Comparison of ENCODE assay signal across 8 cellular contexts in the genomic region with DNA sequence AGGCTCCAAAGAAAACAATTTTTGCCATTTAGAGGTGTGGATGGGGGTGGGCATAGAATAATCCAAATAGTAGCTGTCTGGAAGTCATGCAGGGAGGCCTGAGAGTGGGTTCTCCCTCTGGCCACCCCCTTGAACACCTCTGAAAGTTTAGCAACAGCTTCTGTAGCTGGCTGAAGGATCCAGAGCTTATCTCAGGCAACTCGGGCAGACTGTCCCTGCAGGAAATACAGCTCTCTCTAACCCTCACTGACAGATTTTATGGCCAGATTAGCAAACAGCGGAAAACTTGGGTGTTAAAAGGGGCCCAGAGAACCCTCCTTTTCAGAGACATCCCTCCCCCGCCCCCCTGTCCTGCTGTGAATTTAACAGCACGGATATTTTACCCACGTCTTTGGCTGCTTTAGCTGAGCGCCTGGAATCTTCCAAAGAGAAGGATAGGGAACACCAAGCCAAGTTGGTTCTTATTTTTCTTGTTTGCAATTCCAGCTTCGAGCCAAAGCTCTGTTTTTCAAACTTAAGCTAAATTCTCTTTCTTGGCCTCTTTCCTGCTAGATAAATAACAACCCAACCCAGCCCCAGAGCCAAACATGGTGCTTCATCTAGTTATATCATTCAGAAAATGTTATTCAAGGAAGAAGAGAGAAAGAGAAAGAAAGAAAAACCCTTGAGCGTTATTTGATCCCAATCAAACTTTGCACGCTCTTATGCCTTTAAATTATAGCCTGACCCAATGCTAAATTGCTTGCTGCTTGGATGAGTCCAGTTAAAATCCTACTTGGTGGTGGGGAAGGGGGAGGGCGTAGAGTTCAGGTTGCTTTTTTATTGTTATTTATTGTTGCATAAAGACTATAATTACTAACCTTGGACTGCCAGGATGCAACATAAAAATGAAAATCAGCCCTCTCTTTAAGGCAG. TPM values are rescaled to one million over a fixed set of nuclear protein-coding genes. Genes with fewer than 3 reads are reported as not detected.
DNase-seq lines count a peak whose midpoint lies in the region; ATAC-seq, FAIRE-seq and TF ChIP-seq lines count a peak whose summit lies in the region.

No MANE protein-coding gene starts in this region.

- H3K27ac Mint-ChIP-seq in endodermal cell = no peak overlapping the region

- no peaks in the 10 kb centered on the region for H3K9me3 Mint-ChIP-seq in endodermal cell

- H3K27ac ChIP-seq in endodermal cell (ENCODE audit: low read depth, low read length) = peak overlapping the region; percentile 95
- no peak overlapping the region for H3K27ac ChIP-seq in ovary

- WGBS in endodermal cell (ENCODE audit: insufficient coverage in 1 of 2, insufficient read length in 1 of 2), 2 experiments = 24 to 35% methylated on average over 7 to 9 of the region's 10 CpGs
- WGBS in ovary, 3 donors = 22 to 31% (median 29%) methylated on average over 10 of the region's 10 CpGs

- H3K36me3 ChIP-seq in endodermal cell (ENCODE audit: control insufficient read depth, insufficient read depth, low read length) (no peaks in the 10 kb centered on the region), ovary (no peaks in the 10 kb centered on the region)

- intact Hi-C loops in ovary (cut with DNase I) = loop anchor here in 1 of 4 donors (5.0 kb wide), 1 partner anchor 1605 kb away; the partner anchor contains the start of gene PPP1R9B

- peaks cover 98% of the 10 kb centered on the region for H3K27me3 Mint-ChIP-seq in endodermal cell (ENCODE audit: insufficient read depth)

- H3K4me3 ChIP-seq in endodermal cell (ENCODE audit: low read length) = peak overlapping the region; percentile 47
- H3K4me3 ChIP-seq in ovary = peak overlapping the region; percentile 17

- H3K4me1 ChIP-seq in endodermal cell (ENCODE audit: control insufficient read depth, insufficient read depth, low read length) (peaks cover 14% of the 10 kb centered on the region), ovary (ENCODE audit: insufficient read depth) (no peaks in the 10 kb centered on the region)

- H3K9me3 ChIP-seq in endodermal cell (ENCODE audit: control insufficient read depth, low read length) (no peaks in the 10 kb centered on the region), ovary (peaks cover 0 to 4% of the 10 kb centered on the region in 2 donors)

- DNase-seq in GF-D8 (lab: John Stamatoyannopoulos, UW) (peak; percentile 92), NCI-H2227 treated with DMSO at 0.1 percent for 48 hours (lab: John Stamatoyannopoulos, UW) (peak; percentile 90), endodermal cell (no peak), ovary (no peak), amniotic stem cell (lab: John Stamatoyannopoulos, UW) (no peak), GM12891 (ENCODE audit: insufficient read length, low spot score) (no peak)

- TF ChIP-seq POLR2A in ovary (IDR thresholded peaks at IDR 0.05) (no peak), GM12891 (IDR thresholded peaks at IDR 0.05; ENCODE audit: low read depth, low read length) (no peak)

- peaks cover 27% of the 10 kb centered on the region for H3K4me1 Mint-ChIP-seq in endodermal cell

- peaks cover 99% of the 10 kb centered on the region for H3K27me3 ChIP-seq in endodermal cell (ENCODE audit: control insufficient read depth, insufficient read depth, low read length, poor library complexity, severe bottlenecking)
- H3K27me3 ChIP-seq in ovary = no peaks in the 10 kb centered on the region

- no peak for FAIRE-seq in GM12891 (lab: Jason Lieb, UNC)

- no peak for TF ChIP-seq CTCF in endodermal cell (conservative IDR thresholded peaks at IDR 0.05)
- TF ChIP-seq CTCF in ovary (IDR thresholded peaks at IDR 0.05) = no peak

- ATAC-seq in GM19351 (IDR thresholded peaks at IDR 0.05; ENCODE audit: unreplicated experiment) (no peak), GM19452 (IDR thresholded peaks at IDR 0.05; ENCODE audit: unreplicated experiment) (no peak)

- no peak overlapping the region for H3K9ac ChIP-seq in endodermal cell (ENCODE audit: extremely low read depth, low read length, poor library complexity, severe bottlenecking)

- TF ChIP-seq EP300 in ovary (IDR thresholded peaks at IDR 0.05) = no peak

- no peak overlapping the region for H3K4me3 Mint-ChIP-seq in endodermal cell

- no peaks in the 10 kb centered on the region for H3K36me3 Mint-ChIP-seq in endodermal cell (ENCODE audit: low read depth)

TF ChIP-seq in GM12891, 5 proteins besides CTCF, POLR2A, EP300 and RAD21:
- TF ChIP-seq POLR2AphosphoS5 (IDR thresholded peaks at IDR 0.05; ENCODE audit: low read depth, low read length) = no peak
- no peak for TF ChIP-seq TAF1 (IDR thresholded peaks at IDR 0.05; ENCODE audit: low read depth, low read length)
- no peak for TF ChIP-seq POU2F2 (IDR thresholded peaks at IDR 0.05; ENCODE audit: low read depth, low read length)
- TF ChIP-seq PAX5 (IDR thresholded peaks at IDR 0.05; ENCODE audit: insufficient read depth, low read length, severe bottlenecking) = no peak
- TF ChIP-seq SPI1 (IDR thresholded peaks at IDR 0.05; ENCODE audit: low read depth, low read length) = no peak

RNA-seq across cellular contexts. Expression of gene HOXB2, which starts 2.3 kb away (rescaled TPM):
- total RNA-seq in endodermal cell (under 1 TPM in 1 of 2 donors, not detected in 1; 0.22 TPM), ovary (10 to 100 TPM in 1 of 7 donors, 1 to 10 TPM in 6; 1.5 to 24.5 (median 7.0) TPM)
- 121 TPM for polyA plus RNA-seq in endodermal cell (2013, experiment 1 of 2)
- 124 TPM for polyA plus RNA-seq in endodermal cell (2013, experiment 2 of 2)
- 1 to 10 TPM; 1.2 to 9.1 TPM for polyA plus RNA-seq in ovary
- polyA plus RNA-seq in GM12891 (2012; ENCODE audit: low read depth, missing spikeins) = 6.4 TPM

RNA-seq across cellular contexts. Expression of gene HOXB1, which starts 16.4 kb away (rescaled TPM):
- not detected for total RNA-seq in endodermal cell
- polyA plus RNA-seq in endodermal cell (2013, experiment 1 of 2) = 27.1 TPM
- 28.3 TPM for polyA plus RNA-seq in endodermal cell (2013, experiment 2 of 2)
- total RNA-seq in ovary = not detected
- polyA plus RNA-seq in ovary = not detected
- polyA plus RNA-seq in GM12891 (2012; ENCODE audit: low read depth, missing spikeins) = not detected

RNA-seq across cellular contexts. Expression of gene HOXB4, which starts 31.0 kb away (rescaled TPM):
- total RNA-seq in endodermal cell (not detected), ovary (1 to 10 TPM in 3 of 7 donors, under 1 TPM in 4; 0.18 to 3.4 (median 0.87) TPM)
- polyA plus RNA-seq in endodermal cell (2013, experiment 1 of 2) = 3.5 TPM
- polyA plus RNA-seq in endodermal cell (2013, experiment 2 of 2) = 3.4 TPM
- 1 to 10 TPM in 1 of 2 donors, under 1 TPM in 1; 0.13 to 1.3 TPM for polyA plus RNA-seq in ovary
- 2.6 TPM for polyA plus RNA-seq in GM12891 (2012; ENCODE audit: low read depth, missing spikeins)

RNA-seq across cellular contexts. Expression of gene HOXB3, which starts 42.9 kb away (rescaled TPM):
- total RNA-seq in endodermal cell (not detected), ovary (10 to 100 TPM in 2 of 7 donors, 1 to 10 TPM in 3, under 1 TPM in 2; 0.43 to 10.7 (median 2.7) TPM)
- polyA plus RNA-seq in endodermal cell (2013, experiment 1 of 2) = 36.0 TPM
- 33.5 TPM for polyA plus RNA-seq in endodermal cell (2013, experiment 2 of 2)
- polyA plus RNA-seq in ovary = 1 to 10 TPM in 1 of 2 donors, under 1 TPM in 1; 0.48 to 4.7 TPM
- 6.2 TPM for polyA plus RNA-seq in GM12891 (2012; ENCODE audit: low read depth, missing spikeins)

RNA-seq across cellular contexts. Expression of gene HOXB5, which starts 46.4 kb away (rescaled TPM):
- total RNA-seq in endodermal cell (not detected), ovary (1 to 10 TPM in 2 of 7 donors, under 1 TPM in 4, not detected in 1; 0.20 to 2.8 (median 0.66) TPM)
- 5.3 TPM for polyA plus RNA-seq in endodermal cell (2013, experiment 1 of 2)
- polyA plus RNA-seq in endodermal cell (2013, experiment 2 of 2) = 2.5 TPM
- polyA plus RNA-seq in ovary = under 1 TPM; 0.04 to 0.53 TPM
- polyA plus RNA-seq in GM12891 (2012; ENCODE audit: low read depth, missing spikeins) = not detected

Comparison
In these comparisons a context has a peak if more than half of its experiments do, and no peak if none do; other contexts are left out.
1. DNase-seq: peak in GF-D8 (single experiment) and NCI-H2227 treated with DMSO at 0.1 percent for 48 hours (single experiment); none in endodermal cell (single experiment), ovary (0 of 5), amniotic stem cell (single experiment) and GM12891 (single experiment).